ENCODE assay signal across 1 cellular context in the genomic region with DNA sequence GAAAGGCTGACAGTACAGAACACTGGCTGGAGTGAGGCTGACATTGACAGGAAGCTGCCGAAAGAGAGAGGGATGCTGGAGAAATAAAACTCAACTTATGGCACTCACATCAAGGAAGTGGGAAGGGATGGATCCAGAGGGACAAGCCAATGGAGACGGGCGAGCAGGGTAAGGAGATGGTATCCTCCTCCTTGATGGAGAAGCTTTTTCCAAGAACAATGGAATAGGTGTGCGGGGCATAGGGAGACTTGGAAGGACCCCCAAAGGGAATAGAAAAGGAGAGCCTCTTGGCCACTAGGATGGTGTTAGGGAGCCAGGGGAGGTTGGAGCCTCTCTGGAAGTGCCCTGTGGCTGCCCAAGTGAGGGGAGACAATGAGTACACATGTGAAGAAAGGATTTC.
TF ChIP-seq lines count a peak whose summit lies in the region.

No MANE protein-coding gene starts in this region.

TF ChIP-seq in HepG2, 621 proteins besides CTCF, POLR2A, EP300 and RAD21 (continued from another document):
- TF ChIP-seq, protein P1, sequence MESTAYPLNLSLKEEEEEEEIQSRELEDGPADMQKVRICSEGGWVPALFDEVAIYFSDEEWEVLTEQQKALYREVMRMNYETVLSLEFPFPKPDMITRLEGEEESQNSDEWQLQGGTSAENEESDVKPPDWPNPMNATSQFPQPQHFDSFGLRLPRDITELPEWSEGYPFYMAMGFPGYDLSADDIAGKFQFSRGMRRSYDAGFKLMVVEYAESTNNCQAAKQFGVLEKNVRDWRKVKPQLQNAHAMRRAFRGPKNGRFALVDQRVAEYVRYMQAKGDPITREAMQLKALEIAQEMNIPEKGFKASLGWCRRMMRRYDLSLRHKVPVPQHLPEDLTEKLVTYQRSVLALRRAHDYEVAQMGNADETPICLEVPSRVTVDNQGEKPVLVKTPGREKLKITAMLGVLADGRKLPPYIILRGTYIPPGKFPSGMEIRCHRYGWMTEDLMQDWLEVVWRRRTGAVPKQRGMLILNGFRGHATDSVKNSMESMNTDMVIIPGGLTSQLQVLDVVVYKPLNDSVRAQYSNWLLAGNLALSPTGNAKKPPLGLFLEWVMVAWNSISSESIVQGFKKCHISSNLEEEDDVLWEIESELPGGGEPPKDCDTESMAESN (CRISPR knock-in tag; conservative IDR thresholded peaks at IDR 0.05), result no peak
- TF ChIP-seq ZNF451 (CRISPR knock-in tag; IDR thresholded peaks at IDR 0.05) (no peak), MAF1 (CRISPR knock-in tag; IDR thresholded peaks at IDR 0.05; ENCODE audit: borderline replicate concordance) (no peak), SMAD9 (CRISPR knock-in tag; IDR thresholded peaks at IDR 0.05) (no peak)
- TF ChIP-seq, protein P2, sequence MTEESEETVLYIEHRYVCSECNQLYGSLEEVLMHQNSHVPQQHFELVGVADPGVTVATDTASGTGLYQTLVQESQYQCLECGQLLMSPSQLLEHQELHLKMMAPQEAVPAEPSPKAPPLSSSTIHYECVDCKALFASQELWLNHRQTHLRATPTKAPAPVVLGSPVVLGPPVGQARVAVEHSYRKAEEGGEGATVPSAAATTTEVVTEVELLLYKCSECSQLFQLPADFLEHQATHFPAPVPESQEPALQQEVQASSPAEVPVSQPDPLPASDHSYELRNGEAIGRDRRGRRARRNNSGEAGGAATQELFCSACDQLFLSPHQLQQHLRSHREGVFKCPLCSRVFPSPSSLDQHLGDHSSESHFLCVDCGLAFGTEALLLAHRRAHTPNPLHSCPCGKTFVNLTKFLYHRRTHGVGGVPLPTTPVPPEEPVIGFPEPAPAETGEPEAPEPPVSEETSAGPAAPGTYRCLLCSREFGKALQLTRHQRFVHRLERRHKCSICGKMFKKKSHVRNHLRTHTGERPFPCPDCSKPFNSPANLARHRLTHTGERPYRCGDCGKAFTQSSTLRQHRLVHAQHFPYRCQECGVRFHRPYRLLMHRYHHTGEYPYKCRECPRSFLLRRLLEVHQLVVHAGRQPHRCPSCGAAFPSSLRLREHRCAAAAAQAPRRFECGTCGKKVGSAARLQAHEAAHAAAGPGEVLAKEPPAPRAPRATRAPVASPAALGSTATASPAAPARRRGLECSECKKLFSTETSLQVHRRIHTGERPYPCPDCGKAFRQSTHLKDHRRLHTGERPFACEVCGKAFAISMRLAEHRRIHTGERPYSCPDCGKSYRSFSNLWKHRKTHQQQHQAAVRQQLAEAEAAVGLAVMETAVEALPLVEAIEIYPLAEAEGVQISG (CRISPR knock-in tag; IDR thresholded peaks at IDR 0.05), result no peak
